In the genomic region with DNA sequence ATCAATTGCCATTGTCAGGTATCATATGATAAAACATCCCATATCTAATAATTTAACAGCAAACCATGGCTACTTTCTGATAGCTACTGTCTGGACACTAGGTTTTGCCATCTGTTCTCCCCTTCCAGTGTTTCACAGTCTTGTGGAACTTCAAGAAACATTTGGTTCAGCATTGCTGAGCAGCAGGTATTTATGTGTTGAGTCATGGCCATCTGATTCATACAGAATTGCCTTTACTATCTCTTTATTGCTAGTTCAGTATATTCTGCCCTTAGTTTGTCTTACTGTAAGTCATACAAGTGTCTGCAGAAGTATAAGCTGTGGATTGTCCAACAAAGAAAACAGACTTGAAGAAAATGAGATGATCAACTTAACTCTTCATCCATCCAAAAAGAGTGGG, we compare ENCODE assay signal across 19 cellular contexts. TPM values are rescaled to one million over a fixed set of nuclear protein-coding genes. Genes with fewer than 3 reads are reported as not detected.
DNase-seq lines count a peak whose midpoint lies in the region; ATAC-seq and TF ChIP-seq lines count a peak whose summit lies in the region.
"Had no signal": no experiment of that assay in that cellular context is flagged by ENCODE, and none has a peak within 500 bp of the region (broad histone marks: within the 10 kb centered on the region; RNA-seq: fewer than 3 reads in every experiment).

No MANE protein-coding gene starts in this region.

- H3K27ac ChIP-seq in RWPE2 (ENCODE audit: poor library complexity, severe bottlenecking): no peak overlapping the region

- H3K36me3 ChIP-seq in RWPE2 (ENCODE audit: low read depth) (no peaks in the 10 kb centered on the region), mucosa of descending colon (ENCODE audit: low read depth) (no peaks in the 10 kb centered on the region)
- H3K36me3 ChIP-seq: BE2C, MG63 had no signal

- no peak overlapping the region for H3K4me3 ChIP-seq in RWPE2 (ENCODE audit: severe bottlenecking)
- no peak overlapping the region for H3K4me3 ChIP-seq in fibroblast of villous mesenchyme (ENCODE audit: low read depth, low read length)
- H3K4me3 ChIP-seq in mucosa of descending colon: no peak overlapping the region
- H3K4me3 ChIP-seq: MG63 had no signal

- CTCF ChIA-PET in HEK293T (lab: Yijun Ruan, JAX): no interaction called here

- H3K9me3 ChIP-seq in RWPE2 (ENCODE audit: severe bottlenecking) (peaks cover 3% of the 10 kb centered on the region), mucosa of descending colon (no peaks in the 10 kb centered on the region)
- H3K9me3 ChIP-seq: BE2C, MG63 had no signal

- H3K4me1 ChIP-seq in RWPE2 (ENCODE audit: insufficient read depth, poor library complexity, severe bottlenecking) (no peaks in the 10 kb centered on the region), mucosa of descending colon (ENCODE audit: low read depth) (no peaks in the 10 kb centered on the region)
- H3K4me1 ChIP-seq: BE2C had no signal

- peak; percentile 10 for DNase-seq in HS-5 (ENCODE audit: low read depth)
- DNase-seq in RWPE2 (ENCODE audit: low spot score): no peak
- peak; percentile 13 for DNase-seq in fibroblast of villous mesenchyme (ENCODE audit: low read depth)
- DNase-seq in mucosa of descending colon: no peak
- DNase-seq in SW 1271 (lab: John Stamatoyannopoulos, UW): no peak
- no peak for DNase-seq in HEK293T (ENCODE audit: extremely low spot score)
- DNase-seq: BE2C; CD8-positive, alpha-beta memory T cell; H9; KBM-7; MG63; NCI-H1105 treated with DMSO at 0.1 percent for 48 hours; NCI-H187; NCI-H774; SHP77 treated with DMSO at 0.1 percent for 48 hours had no signal

- intact Hi-C loops in mucosa of descending colon (cut with DNase I, micrococcal nuclease): no loop called here

- peaks cover 6% of the 10 kb centered on the region for H3K27me3 ChIP-seq in RWPE2 (ENCODE audit: insufficient read depth, poor library complexity, severe bottlenecking)
- H3K27me3 ChIP-seq: BE2C had no signal

- ATAC-seq in RWPE2 (ENCODE audit: low read depth) (peak; percentile 38; the same call in 1 of the 3 replicates), mucosa of descending colon (peak; percentile 92), HG03097 (IDR thresholded peaks at IDR 0.05; ENCODE audit: low FRiP score, unreplicated experiment) (no peak), GM21367 (IDR thresholded peaks at IDR 0.05; ENCODE audit: unreplicated experiment) (no peak)

- TF ChIP-seq CTCF in RWPE2 (IDR thresholded peaks at IDR 0.05; ENCODE audit: poor library complexity, severe bottlenecking) (no peak), fibroblast of villous mesenchyme (IDR thresholded peaks at IDR 0.05; ENCODE audit: insufficient read depth, low read depth, low read length) (no peak), mucosa of descending colon (IDR thresholded peaks at IDR 0.05) (no peak)

- POLR2A ChIA-PET in HEK293T (lab: Yijun Ruan, JAX): no interaction called here

TF ChIP-seq in HEK293T, 16 proteins besides CTCF, POLR2A, EP300 and RAD21:
- TF ChIP-seq FOXM1 (IDR thresholded peaks at IDR 0.05; ENCODE audit: borderline replicate concordance) (no peak), FOXA1 (IDR thresholded peaks at IDR 0.05) (no peak), FOXK2 (IDR thresholded peaks at IDR 0.05) (no peak), NFRKB (IDR thresholded peaks at IDR 0.05) (no peak), ZNF384 (IDR thresholded peaks at IDR 0.05) (no peak), HDGF (IDR thresholded peaks at IDR 0.05; ENCODE audit: borderline replicate concordance) (no peak), L3MBTL2 (conservative IDR thresholded peaks at IDR 0.05) (no peak), CTBP1 (IDR thresholded peaks at IDR 0.05; ENCODE audit: borderline replicate concordance) (no peak), ARNT (IDR thresholded peaks at IDR 0.05) (no peak), SP1 (IDR thresholded peaks at IDR 0.05) (no peak), LEF1 (IDR thresholded peaks at IDR 0.05; ENCODE audit: borderline replicate concordance) (no peak), SUZ12 (IDR thresholded peaks at IDR 0.05) (no peak), TARDBP (IDR thresholded peaks at IDR 0.05) (no peak), ELF4 (IDR thresholded peaks at IDR 0.05) (no peak), BHLHE40 (IDR thresholded peaks at IDR 0.05; ENCODE audit: borderline replicate concordance) (no peak)
- TF ChIP-seq, protein P1, sequence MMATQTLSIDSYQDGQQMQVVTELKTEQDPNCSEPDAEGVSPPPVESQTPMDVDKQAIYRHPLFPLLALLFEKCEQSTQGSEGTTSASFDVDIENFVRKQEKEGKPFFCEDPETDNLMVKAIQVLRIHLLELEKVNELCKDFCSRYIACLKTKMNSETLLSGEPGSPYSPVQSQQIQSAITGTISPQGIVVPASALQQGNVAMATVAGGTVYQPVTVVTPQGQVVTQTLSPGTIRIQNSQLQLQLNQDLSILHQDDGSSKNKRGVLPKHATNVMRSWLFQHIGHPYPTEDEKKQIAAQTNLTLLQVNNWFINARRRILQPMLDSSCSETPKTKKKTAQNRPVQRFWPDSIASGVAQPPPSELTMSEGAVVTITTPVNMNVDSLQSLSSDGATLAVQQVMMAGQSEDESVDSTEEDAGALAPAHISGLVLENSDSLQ (IDR thresholded peaks at IDR 0.05): no peak

RNA-seq across cellular contexts. Expression of a gene that starts 7.0 kb away (rescaled TPM):
- total RNA-seq in fibroblast of villous mesenchyme: 0.32 and 0.43 TPM in 2 replicates
- 1 to 10 TPM in 1 of 3 donors, under 1 TPM in 2; 0.22 to 1.2 (median 0.25) TPM for total RNA-seq in mucosa of descending colon
- total RNA-seq: CD8-positive, alpha-beta memory T cell; Daoy; NCI-H460 had no signal

RNA-seq across cellular contexts. Expression of a gene that starts 18.3 kb away (rescaled TPM):
- total RNA-seq in fibroblast of villous mesenchyme (1.6 and 3.5 TPM in 2 replicates), mucosa of descending colon (10 to 100 TPM in 1 of 3 donors, 1 to 10 TPM in 2; 2.8 to 20.6 (median 5.5) TPM)
- total RNA-seq: CD8-positive, alpha-beta memory T cell had no signal

Comparison
In these comparisons a context has a peak if more than half of its experiments do, and no peak if none do; other contexts are left out.
1. DNase-seq: peak in HS-5 (single experiment) and fibroblast of villous mesenchyme (single experiment); none in RWPE2 (single experiment), mucosa of descending colon (0 of 3), SW 1271 (0 of 2) and HEK293T (single experiment).
2. ATAC-seq: peak in RWPE2 (single experiment) and mucosa of descending colon (single experiment); none in HG03097 (single experiment) and GM21367 (single experiment).